1 cellular context compared by ENCODE assay signal in the genomic region with DNA sequence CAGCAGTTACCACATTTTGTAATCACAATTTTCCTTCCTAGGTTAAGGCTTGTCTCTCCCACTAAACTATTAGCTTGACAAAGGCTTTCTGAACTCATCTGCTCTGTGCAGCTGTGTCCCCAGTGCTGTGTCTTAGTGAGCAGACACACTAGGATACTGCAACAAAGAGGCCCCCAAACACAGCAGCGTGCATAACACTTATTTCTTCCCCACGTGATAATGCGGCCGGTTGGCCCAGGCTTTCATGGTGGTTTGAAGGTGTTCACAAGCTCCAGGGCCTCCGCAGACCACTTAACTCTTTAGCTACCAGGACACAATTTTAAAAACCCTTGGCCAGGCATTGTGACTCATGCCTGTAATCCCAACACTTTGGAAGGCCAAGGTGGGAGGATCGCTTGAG.
TF ChIP-seq lines count a peak whose summit lies in the region.

No MANE protein-coding gene starts in this region.

TF ChIP-seq in H1, 55 proteins besides CTCF, POLR2A, EP300 and RAD21 (continued from another document):
- TF ChIP-seq, protein P1, sequence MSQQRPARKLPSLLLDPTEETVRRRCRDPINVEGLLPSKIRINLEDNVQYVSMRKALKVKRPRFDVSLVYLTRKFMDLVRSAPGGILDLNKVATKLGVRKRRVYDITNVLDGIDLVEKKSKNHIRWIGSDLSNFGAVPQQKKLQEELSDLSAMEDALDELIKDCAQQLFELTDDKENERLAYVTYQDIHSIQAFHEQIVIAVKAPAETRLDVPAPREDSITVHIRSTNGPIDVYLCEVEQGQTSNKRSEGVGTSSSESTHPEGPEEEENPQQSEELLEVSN (IDR thresholded peaks at IDR 0.05), result no peak
- TF ChIP-seq KDM1A (IDR thresholded peaks at IDR 0.05; ENCODE audit: borderline replicate concordance, low read length), result no peak
